Comparison of ENCODE assay signal across 10 cellular contexts in genomic region chr11:17015639-17016125, GRCh38. TPM values are rescaled to one million over a fixed set of nuclear protein-coding genes. Genes with fewer than 3 reads are reported as not detected.
A peak's percentile ranks its signal among the peaks of the same experiment; 100 is the strongest.
DNase-seq lines count a peak whose midpoint lies in the region; ATAC-seq, FAIRE-seq and TF ChIP-seq lines count a peak whose summit lies in the region.
"Had no signal": no experiment of that assay in that cellular context is flagged by ENCODE, and none has a peak within 500 bp of the region (broad histone marks: within the 10 kb centered on the region; RNA-seq: fewer than 3 reads in every experiment).

No MANE protein-coding gene starts in this region.

- in situ Hi-C loops in astrocyte of the spinal cord (cut with HindIII; ENCODE audit: low sequenced_read_pairs): no loop called here

- no peak for FAIRE-seq in A549 (lab: Jason Lieb, UNC)

- no peak for TF ChIP-seq POLR2A in A549 (IDR thresholded peaks at IDR 0.05; ENCODE audit: low read length)
- TF ChIP-seq POLR2A in thyroid gland (IDR thresholded peaks at IDR 0.05): no peak

- H3K4me1 ChIP-seq in A549: peaks cover 54% of the 10 kb centered on the region
- peaks cover 19% of the 10 kb centered on the region for H3K4me1 ChIP-seq in ES-I3 (ENCODE audit: insufficient read depth, low read length)
- H3K4me1 ChIP-seq in mucosa of stomach (ENCODE audit: control insufficient read depth, insufficient read depth, low read length): peaks cover 36% of the 10 kb centered on the region
- no peaks in the 10 kb centered on the region for H3K4me1 ChIP-seq in thyroid gland
- H3K4me1 ChIP-seq: uterus had no signal

- TF ChIP-seq RAD21 in A549 (conservative IDR thresholded peaks at IDR 0.05 in 1 of 2, IDR thresholded peaks at IDR 0.05 in 1 of 2): no peak

- DNase-seq in A549 (ENCODE audit: low read depth in 1 of 2, low spot score in 1 of 2): peak in 1 of 2 experiments; percentile 12
- DNase-seq in astrocyte of the spinal cord (ENCODE audit: low read depth, low spot score): peak; percentile 10
- no peak for DNase-seq in cortex of kidney (lab: John Stamatoyannopoulos, UW)
- no peak for DNase-seq in thyroid gland
- DNase-seq in NCI-H2029 treated with DMSO at 0.1 percent for 48 hours (lab: John Stamatoyannopoulos, UW): no peak
- DNase-seq in DMS79 treated with DMSO at 0.1 percent for 48 hours (lab: John Stamatoyannopoulos, UW): no peak
- DNase-seq: HFFc6, uterus had no signal

- no peak for TF ChIP-seq EP300 in A549 (IDR thresholded peaks at IDR 0.05)

- intact Hi-C loops in thyroid gland (cut with DNase I): loop anchor here (10.0 kb wide), 2 partner anchors 59 to 71 kb away; partner anchors contain the start of gene RPS13

- TF ChIP-seq CTCF in A549 (IDR thresholded peaks at IDR 0.05) (no peak), astrocyte of the spinal cord (IDR thresholded peaks at IDR 0.05; ENCODE audit: low read depth, low read length) (no peak), thyroid gland (IDR thresholded peaks at IDR 0.05) (no peak)

- H3K9ac ChIP-seq in ES-I3 (ENCODE audit: low read depth, low read length) (peak overlapping the region; percentile 51; the same call in 1 of the 2 replicates), mucosa of stomach (ENCODE audit: low read length) (peak overlapping the region; percentile 92)

- POLR2A ChIA-PET in A549 (lab: Yijun Ruan, JAX): interaction anchor here (0.7 to 3.9 kb wide), 5 partner anchors 14 to 61 kb away, joined by 3 to 37 read pairs (median 3); partner anchors contain the start of gene RPS13

- peak overlapping the region; percentile 79 for H3K4me2 ChIP-seq in A549

- H3K36me3 ChIP-seq in ES-I3 (ENCODE audit: insufficient read depth, low read length) (no peaks in the 10 kb centered on the region), mucosa of stomach (ENCODE audit: control insufficient read depth, insufficient read depth, low read length) (no peaks in the 10 kb centered on the region), thyroid gland (no peaks in the 10 kb centered on the region)
- H3K36me3 ChIP-seq: uterus had no signal

- H3K9me3 ChIP-seq in A549: no peaks in the 10 kb centered on the region
- H3K9me3 ChIP-seq in ES-I3 (ENCODE audit: control insufficient read depth, insufficient read depth, low read length): no peaks in the 10 kb centered on the region
- no peaks in the 10 kb centered on the region for H3K9me3 ChIP-seq in mucosa of stomach (ENCODE audit: control insufficient read depth, low read length)
- H3K9me3 ChIP-seq in thyroid gland: no peaks in the 10 kb centered on the region
- H3K9me3 ChIP-seq: uterus had no signal

- H3K4me3 ChIP-seq in A549 (peak overlapping the region; percentile 69), astrocyte of the spinal cord (ENCODE audit: low read depth, low read length) (no peak overlapping the region), mucosa of stomach (ENCODE audit: low read length) (no peak overlapping the region), thyroid gland (replicated peaks in 1 of 3) (no peak overlapping the region)

- WGBS in A549 (ENCODE audit: missing lambda C conversion rate): 57% methylated on average over 16 of the region's 16 CpGs
- 91 to 94% methylated on average over 16 of the region's 16 CpGs for WGBS in thyroid gland, 2 donors

- H3K27ac ChIP-seq in A549 (peak overlapping the region; percentile 95), thyroid gland (no peak overlapping the region)
- H3K27ac ChIP-seq: uterus had no signal

- H3K27me3 ChIP-seq in mucosa of stomach (ENCODE audit: control insufficient read depth, insufficient read depth, low read length) (no peaks in the 10 kb centered on the region), thyroid gland (no peaks in the 10 kb centered on the region)
- H3K27me3 ChIP-seq: uterus had no signal

- ATAC-seq in A549: no peak

- CTCF ChIA-PET in A549 (lab: Yijun Ruan, JAX): interaction anchor here (0.6 to 3.0 kb wide), 20 partner anchors 9 to 254 kb away, joined by 3 to 21 read pairs (median 3); no protein-coding TSS in a partner anchor

TF ChIP-seq in A549, 52 proteins besides CTCF, POLR2A, EP300 and RAD21:
- TF ChIP-seq EHMT2 (IDR thresholded peaks at IDR 0.05; ENCODE audit: low read depth) (no peak), JUN (IDR thresholded peaks at IDR 0.05) (no peak), KDM1A (IDR thresholded peaks at IDR 0.05; ENCODE audit: low read depth) (no peak)

RNA-seq across cellular contexts. Expression of gene PLEKHA7, which starts 1.5 kb away (rescaled TPM):
- polyA plus RNA-seq in A549 (2011; rRNA removed): 8.7 and 15.3 TPM in 2 replicates
- 9.6 and 12.8 TPM in 2 replicates for polyA plus RNA-seq in A549 (2012; cell fraction: cytosol; rRNA removed)
- 38.1 and 47.3 TPM in 2 replicates for polyA plus RNA-seq in A549 (2012; cell fraction: nucleus; rRNA removed)
- polyA plus RNA-seq in A549 (2017; fragmentation: RNase III; extraction: RNeasy Plus Mini Kit Qiagen cat#74134 plus additional on column Dnase treatment): 12.8 to 13.9 TPM (median 13.8 TPM) in 3 replicates
- polyA minus RNA-seq in A549 (2011; rRNA and poly(A)+ RNA removed): 10.0 and 12.1 TPM in 2 replicates
- total RNA-seq in thyroid gland: 10 to 100 TPM; 22.5 to 29.0 (median 23.4) TPM

Comparison
In these comparisons a context has a peak if more than half of its experiments do, and no peak if none do; other contexts are left out.
1. H3K27ac ChIP-seq: peak in A549 (2 of 2); none in thyroid gland (0 of 3).